Comparison of ENCODE assay signal across 12 cellular contexts in genomic region chr4:28357985-28358384, GRCh38.
A peak's percentile ranks its signal among the peaks of the same experiment; 100 is the strongest.
DNase-seq lines count a peak whose midpoint lies in the region; ATAC-seq and TF ChIP-seq lines count a peak whose summit lies in the region.
"Had no signal": no experiment of that assay in that cellular context is flagged by ENCODE, and none has a peak within 500 bp of the region (broad histone marks: within the 10 kb centered on the region; RNA-seq: fewer than 3 reads in every experiment).

No MANE protein-coding gene starts in this region.

- H3K36me3 ChIP-seq in SJCRH30, result no peaks in the 10 kb centered on the region
- H3K36me3 ChIP-seq in smooth muscle cell (ENCODE audit: low read depth), result no peaks in the 10 kb centered on the region

- peak overlapping the region; percentile 44 for H2AFZ ChIP-seq in smooth muscle cell (ENCODE audit: low read depth)

- DNase-seq in NCI-H345 treated with DMSO at 0.1 percent for 48 hours (lab: John Stamatoyannopoulos, UW; ENCODE audit: unreplicated experiment) (peak; percentile 1), NCI-H345 (lab: John Stamatoyannopoulos, UW) (no peak), SJCRH30 (peak; percentile 25 to 49), foreskin keratinocyte (no peak), smooth muscle cell (lab: John Stamatoyannopoulos, UW; ENCODE audit: unreplicated experiment) (no peak), RPMI8226 (no peak), ureter (ENCODE audit: low spot score) (no peak)
- no peak for DNase-seq in stimulated activated naive CD4-positive, alpha-beta T cell treated with Interleukin-2 at 50 U/mL for 16 hours (lab: John Stamatoyannopoulos, UW)
- DNase-seq: activated B cell treated with CpG ODN at 0.5 μM for 24 hours; effector memory CD8-positive, alpha-beta T cell; MM.1S had no signal

- H3K27ac ChIP-seq in SJCRH30, result no peak overlapping the region
- H3K27ac ChIP-seq in foreskin keratinocyte, result no peak overlapping the region
- H3K27ac ChIP-seq in smooth muscle cell (ENCODE audit: low read depth), result no peak overlapping the region

- peak; percentile 63 for ATAC-seq in foreskin keratinocyte
- ATAC-seq: effector memory CD8-positive, alpha-beta T cell; Panc1 had no signal

- no peaks in the 10 kb centered on the region for H3F3A ChIP-seq in smooth muscle cell (ENCODE audit: low read depth)

- peak; percentile 66 for TF ChIP-seq CTCF in foreskin keratinocyte (conservative IDR thresholded peaks at IDR 0.05)
- peak; percentile 30 for TF ChIP-seq CTCF in smooth muscle cell (IDR thresholded peaks at IDR 0.05; ENCODE audit: borderline replicate concordance, insufficient read depth, poor library complexity, severe bottlenecking)

- H3K4me1 ChIP-seq in SJCRH30 (no peaks in the 10 kb centered on the region), foreskin keratinocyte (peaks cover 7% of the 10 kb centered on the region), smooth muscle cell (ENCODE audit: low read depth) (peaks cover 13% of the 10 kb centered on the region)

- no peaks in the 10 kb centered on the region for H3K27me3 ChIP-seq in SJCRH30
- H3K27me3 ChIP-seq in foreskin keratinocyte, result no peaks in the 10 kb centered on the region
- no peaks in the 10 kb centered on the region for H3K27me3 ChIP-seq in smooth muscle cell (ENCODE audit: low read depth)

- no peaks in the 10 kb centered on the region for H4K20me1 ChIP-seq in smooth muscle cell (ENCODE audit: low read depth)

- H3K4me2 ChIP-seq in smooth muscle cell, result no peak overlapping the region

- H3K79me2 ChIP-seq in smooth muscle cell (ENCODE audit: low read depth), result no peaks in the 10 kb centered on the region

- no peaks in the 10 kb centered on the region for H3K9me3 ChIP-seq in SJCRH30 (replicated peaks)
- no peaks in the 10 kb centered on the region for H3K9me3 ChIP-seq in smooth muscle cell (replicated peaks; ENCODE audit: low read depth)

- WGBS in smooth muscle cell (ENCODE audit: low lambda C conversion rate), result 56% methylated on average over 4 of the region's 4 CpGs

- H3K4me3 ChIP-seq in SJCRH30, result no peak overlapping the region
- H3K4me3 ChIP-seq in smooth muscle cell, result no peak overlapping the region

- no peak overlapping the region for H3K9ac ChIP-seq in smooth muscle cell (ENCODE audit: low read depth)

Comparison
In these comparisons a context has a peak if more than half of its experiments do, and no peak if none do; other contexts are left out.
1. DNase-seq: peak in NCI-H345 treated with DMSO at 0.1 percent for 48 hours (single experiment) and SJCRH30 (2 of 2); none in NCI-H345 (single experiment), foreskin keratinocyte (0 of 2), smooth muscle cell (single experiment), RPMI8226 (single experiment), stimulated activated naive CD4-positive, alpha-beta T cell treated with Interleukin-2 at 50 U/mL for 16 hours (single experiment) and ureter (single experiment).